ENCODE assay signal across 7 cellular contexts in genomic region chr6:70108230-70108629, GRCh38.
DNase-seq lines count a peak whose midpoint lies in the region; ATAC-seq and TF ChIP-seq lines count a peak whose summit lies in the region.

No MANE protein-coding gene starts in this region.

- no peaks in the 10 kb centered on the region for H3K27me3 Mint-ChIP-seq in GM23338 (ENCODE audit: insufficient read depth, low read depth, poor library complexity)

- H2AFZ ChIP-seq in GM23338, result no peak overlapping the region

- no peaks in the 10 kb centered on the region for H3K36me3 ChIP-seq in GM23338 (ENCODE audit: insufficient read depth)

- H3K36me3 Mint-ChIP-seq in GM23338 (ENCODE audit: low read depth), result no peaks in the 10 kb centered on the region

- H3K4me3 ChIP-seq in GM23338, result no peak overlapping the region
- H3K4me3 ChIP-seq in cardiac fibroblast (replicated peaks in 1 of 2; ENCODE audit: low read depth in 2 of 2, low read length in 2 of 2), result no peak overlapping the region

- no peak overlapping the region; the same call in 1 of the 2 replicates for H3K4me2 ChIP-seq in GM23338

- H4K20me1 ChIP-seq in GM23338 (replicated peaks; ENCODE audit: insufficient read depth), result no peaks in the 10 kb centered on the region

- no peak overlapping the region for H3K27ac Mint-ChIP-seq in GM23338

- H3K9me3 Mint-ChIP-seq in GM23338, result no peaks in the 10 kb centered on the region

- no peak overlapping the region for H3K27ac ChIP-seq in GM23338 (ENCODE audit: low read depth)

- H3K4me1 Mint-ChIP-seq in GM23338, result peaks cover 11% of the 10 kb centered on the region; the same call in 2 of the 3 replicates

- no peaks in the 10 kb centered on the region for H3K27me3 ChIP-seq in GM23338 (ENCODE audit: insufficient read depth)

- H3F3A ChIP-seq in GM23338 (replicated peaks; ENCODE audit: low read depth), result no peaks in the 10 kb centered on the region

- H3K4me3 Mint-ChIP-seq in GM23338, result no peak overlapping the region

- H3K79me2 ChIP-seq in GM23338 (replicated peaks; ENCODE audit: insufficient read depth), result no peaks in the 10 kb centered on the region

- ATAC-seq in GM23338 (no peak), HG02938 (IDR thresholded peaks at IDR 0.05; ENCODE audit: unreplicated experiment) (no peak)

- H3K9me2 ChIP-seq in GM23338 (ENCODE audit: insufficient read depth), result no peaks in the 10 kb centered on the region

- TF ChIP-seq CTCF in GM23338 (conservative IDR thresholded peaks at IDR 0.05; ENCODE audit: low read depth in 2 of 2), result peak; percentile 60 to 87
- TF ChIP-seq CTCF in cardiac fibroblast (IDR thresholded peaks at IDR 0.05; ENCODE audit: low read depth, low read length), result peak; percentile 65

- DNase-seq in EL (peak; percentile 29), GM23338 (ENCODE audit: low spot score) (peak; percentile 57), NCI-H2171 treated with DMSO at 0.1 percent for 48 hours (lab: John Stamatoyannopoulos, UW) (peak; percentile 66), cardiac fibroblast (ENCODE audit: low read depth in 2 of 2) (peak; percentile 58 to 72), lung microvascular endothelial cell (ENCODE audit: low read depth in 2 of 2) (peak; percentile 40 to 54), MV-4-11 (lab: John Stamatoyannopoulos, UW) (no peak)

- H3K4me1 ChIP-seq in GM23338 (ENCODE audit: insufficient read depth), result peaks cover 9% of the 10 kb centered on the region; the same call in 1 of the 2 replicates

TF ChIP-seq in GM23338, 12 proteins besides CTCF, POLR2A, EP300 and RAD21:
- TF ChIP-seq ZNF462 (CRISPR knock-in tag; IDR thresholded peaks at IDR 0.05) (no peak), JUNB (IDR thresholded peaks at IDR 0.05; ENCODE audit: unreplicated experiment) (no peak), CREB1 (CRISPR knock-in tag; IDR thresholded peaks at IDR 0.05; ENCODE audit: low read depth) (no peak), NANOG (IDR thresholded peaks at IDR 0.05; ENCODE audit: borderline replicate concordance) (no peak), ZNF114 (CRISPR knock-in tag; IDR thresholded peaks at IDR 0.05) (no peak), REST (IDR thresholded peaks at IDR 0.05; ENCODE audit: unreplicated experiment) (no peak), POLR2AphosphoS5 (IDR thresholded peaks at IDR 0.05; ENCODE audit: low read depth) (no peak), EZH2phosphoT487 (IDR thresholded peaks at IDR 0.05; ENCODE audit: unreplicated experiment) (no peak), EZH2 (IDR thresholded peaks at IDR 0.05; ENCODE audit: low read depth, unreplicated experiment) (no peak), ZNF331 (CRISPR knock-in tag; IDR thresholded peaks at IDR 0.05; ENCODE audit: low read depth) (no peak), STAT1 (IDR thresholded peaks at IDR 0.05; ENCODE audit: unreplicated experiment) (no peak)
- TF ChIP-seq, protein P1, sequence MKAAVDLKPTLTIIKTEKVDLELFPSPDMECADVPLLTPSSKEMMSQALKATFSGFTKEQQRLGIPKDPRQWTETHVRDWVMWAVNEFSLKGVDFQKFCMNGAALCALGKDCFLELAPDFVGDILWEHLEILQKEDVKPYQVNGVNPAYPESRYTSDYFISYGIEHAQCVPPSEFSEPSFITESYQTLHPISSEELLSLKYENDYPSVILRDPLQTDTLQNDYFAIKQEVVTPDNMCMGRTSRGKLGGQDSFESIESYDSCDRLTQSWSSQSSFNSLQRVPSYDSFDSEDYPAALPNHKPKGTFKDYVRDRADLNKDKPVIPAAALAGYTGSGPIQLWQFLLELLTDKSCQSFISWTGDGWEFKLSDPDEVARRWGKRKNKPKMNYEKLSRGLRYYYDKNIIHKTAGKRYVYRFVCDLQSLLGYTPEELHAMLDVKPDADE (IDR thresholded peaks at IDR 0.05), result no peak
